ENCODE assay signal across 8 cellular contexts in the genomic region with DNA sequence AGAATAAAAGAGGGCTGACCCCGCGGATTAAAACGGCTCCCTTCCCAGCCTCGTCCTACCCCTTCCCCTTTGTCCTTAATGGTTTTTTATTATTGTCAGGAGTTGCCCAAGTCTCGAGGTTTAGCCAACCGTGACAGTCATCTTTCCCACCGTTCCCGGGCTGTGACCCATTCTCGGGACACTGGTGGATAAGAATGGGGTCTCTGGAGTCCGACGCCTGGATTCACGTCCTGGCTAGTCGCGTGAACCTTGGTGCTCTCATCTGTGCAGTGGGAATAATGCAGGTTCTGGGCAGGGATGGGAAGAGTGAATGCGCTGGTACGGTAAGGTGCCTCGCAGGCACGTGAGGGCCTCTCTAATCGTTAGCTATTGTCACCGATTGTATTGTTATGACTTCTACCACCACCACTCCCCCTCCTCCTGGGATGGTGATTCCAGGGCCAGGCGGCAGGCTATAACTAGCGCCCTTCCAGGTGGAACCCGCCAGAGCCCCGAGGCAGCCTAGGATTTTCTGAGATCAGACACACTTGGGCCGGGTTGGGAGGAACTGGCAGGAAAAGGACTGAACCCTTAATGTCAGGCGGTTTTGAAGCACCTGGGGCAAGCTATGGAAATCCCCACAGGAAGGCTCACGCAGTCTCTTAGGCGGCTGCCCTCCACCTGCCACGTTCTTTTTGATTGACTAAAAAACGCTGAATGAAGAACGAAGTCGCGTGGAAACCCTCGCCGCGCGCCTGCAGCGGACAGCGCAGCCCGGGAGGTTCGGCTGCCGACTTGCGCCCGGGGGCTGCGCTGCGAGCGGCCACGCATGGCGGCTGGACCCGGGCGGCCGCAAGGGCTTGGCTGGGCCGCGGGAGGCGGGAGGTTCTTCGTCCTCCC. TPM values are rescaled to one million over a fixed set of nuclear protein-coding genes. Genes with fewer than 3 reads are reported as not detected.
DNase-seq lines count a peak whose midpoint lies in the region; ATAC-seq and TF ChIP-seq lines count a peak whose summit lies in the region.

No MANE protein-coding gene starts in this region.

- no peak overlapping the region for H3K27ac ChIP-seq in muscle layer of duodenum (ENCODE audit: low read length)
- H3K27ac ChIP-seq in PC-9 = no peak overlapping the region

- H3K36me3 ChIP-seq in NT2/D1 (ENCODE audit: insufficient read depth, insufficient read length, low read length) (no peaks in the 10 kb centered on the region), muscle layer of duodenum (ENCODE audit: control insufficient read depth in 1 of 2, insufficient read depth in 2 of 2, low read length in 2 of 2) (no peaks in the 10 kb centered on the region), PC-9 (ENCODE audit: low read depth) (no peaks in the 10 kb centered on the region)

- DNase-seq in AG09309 (ENCODE audit: low read depth) (no peak), NT2/D1 (ENCODE audit: low read depth, low spot score) (no peak), cardiac fibroblast (ENCODE audit: low read depth in 2 of 2) (peak in 1 of 2 donors; percentile 26), KG1 (lab: John Stamatoyannopoulos, UW) (no peak), Ammon's horn (ENCODE audit: low spot score) (no peak), PC-9 (no peak)

- no peak overlapping the region for H3K4me2 ChIP-seq in PC-9

- H2AFZ ChIP-seq in PC-9 = no peak overlapping the region

- no peaks in the 10 kb centered on the region for H3K79me2 ChIP-seq in PC-9 (ENCODE audit: low read depth)

- peaks cover 6% of the 10 kb centered on the region for H3K4me1 ChIP-seq in NT2/D1 (ENCODE audit: insufficient read depth, insufficient read length)
- H3K4me1 ChIP-seq in muscle layer of duodenum (ENCODE audit: control insufficient read depth in 1 of 2, insufficient read depth in 2 of 2, low read length in 2 of 2) = peaks cover 6 to 54% of the 10 kb centered on the region in 2 donors
- no peaks in the 10 kb centered on the region for H3K4me1 ChIP-seq in PC-9 (replicated peaks; ENCODE audit: insufficient read depth)

- TF ChIP-seq CTCF in AG09309 (IDR thresholded peaks at IDR 0.05; ENCODE audit: control insufficient read depth, insufficient read depth, low read depth, low read length, missing control alignments) (no peak), cardiac fibroblast (IDR thresholded peaks at IDR 0.05; ENCODE audit: low read depth, low read length) (no peak), PC-9 (conservative IDR thresholded peaks at IDR 0.05) (no peak)

- no peak for ATAC-seq in GM21528 (IDR thresholded peaks at IDR 0.05; ENCODE audit: low FRiP score, unreplicated experiment)

- no peak overlapping the region for H3K9ac ChIP-seq in NT2/D1 (ENCODE audit: insufficient read length, low read depth)

- H3K27me3 ChIP-seq in NT2/D1 (ENCODE audit: insufficient read depth, insufficient read length) = peaks cover 77% of the 10 kb centered on the region
- H3K27me3 ChIP-seq in muscle layer of duodenum (ENCODE audit: low read depth, low read length) = peaks cover 56% of the 10 kb centered on the region
- H3K27me3 ChIP-seq in PC-9 (ENCODE audit: insufficient read depth, low read depth) = no peaks in the 10 kb centered on the region

- CTCF ChIA-PET in PC-9 (lab: Charles Lee) = no interaction called here

- H3F3A ChIP-seq in PC-9 (ENCODE audit: insufficient read depth, low read depth) = no peaks in the 10 kb centered on the region

- H4K20me1 ChIP-seq in PC-9 (ENCODE audit: insufficient read depth) = no peaks in the 10 kb centered on the region

- H3K4me3 ChIP-seq in AG09309 (ENCODE audit: control insufficient read depth, low read depth, low read length) (peak overlapping the region; percentile 86), NT2/D1 (ENCODE audit: insufficient read length, low read depth) (peak overlapping the region; percentile 24), cardiac fibroblast (replicated peaks in 1 of 2; ENCODE audit: low read depth in 2 of 2, low read length in 2 of 2) (peak overlapping the region; percentile 66 to 83), muscle layer of duodenum (ENCODE audit: low read depth in 1 of 2, low read length in 2 of 2) (peak overlapping the region; percentile 66 to 69), PC-9 (no peak overlapping the region)

- intact Hi-C loops in PC-9 (cut with micrococcal nuclease; ENCODE audit: unreplicated experiment) = no loop called here

- H3K9me2 ChIP-seq in PC-9 (ENCODE audit: insufficient read depth) = no peaks in the 10 kb centered on the region

- POLR2A ChIA-PET in PC-9 (lab: Charles Lee; ENCODE audit: unreplicated experiment) = no interaction called here

- H3K9me3 ChIP-seq in NT2/D1 (ENCODE audit: insufficient read depth, low read length) (no peaks in the 10 kb centered on the region), muscle layer of duodenum (ENCODE audit: control insufficient read depth in 1 of 2, low read length in 2 of 2) (no peaks in the 10 kb centered on the region), PC-9 (ENCODE audit: insufficient read depth, low read depth) (no peaks in the 10 kb centered on the region)

- BruUV-seq in PC-9 (replicated peaks; lab: Mats Ljungman, UMichigan) = no TSS peak

RNA-seq across cellular contexts. Expression of gene HS3ST3B1, which starts 2.7 kb away (rescaled TPM):
- total RNA-seq in PC-9 (2021) = not detected in 2 replicates
